Comparison of ENCODE assay signal across 8 cellular contexts in the genomic region with DNA sequence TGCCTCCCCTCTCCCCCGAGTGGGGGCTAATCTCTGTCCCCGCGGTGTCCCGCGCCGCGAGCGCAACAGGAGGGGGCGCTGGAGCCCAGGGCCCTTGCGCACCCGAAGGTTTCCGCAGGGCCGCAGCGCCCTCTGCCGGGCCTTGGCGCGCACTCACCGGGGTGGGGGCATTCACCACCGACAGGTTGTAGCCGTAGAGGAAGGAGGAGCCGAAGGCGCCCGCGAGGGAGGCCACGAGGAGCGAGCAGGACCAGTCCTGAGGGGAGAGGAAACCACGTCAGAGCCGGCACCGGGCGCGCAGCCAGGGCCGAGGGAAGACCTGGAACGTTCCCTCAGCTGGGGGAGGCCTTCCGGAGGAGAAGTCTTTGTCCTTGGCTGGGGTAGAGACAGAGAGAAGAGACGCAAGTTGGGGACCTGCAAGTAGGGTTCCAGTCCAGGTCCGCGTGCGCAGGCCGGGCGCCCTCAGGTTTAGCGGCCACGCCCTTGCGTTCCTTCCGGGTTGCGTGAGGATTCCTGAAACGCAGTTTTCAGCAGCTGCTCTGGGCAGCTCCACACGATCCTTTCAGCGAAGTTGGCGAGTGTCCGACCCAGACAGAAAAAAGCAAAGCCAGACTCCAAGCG. TPM values are rescaled to one million over a fixed set of nuclear protein-coding genes. Genes with fewer than 3 reads are reported as not detected.
DNase-seq lines count a peak whose midpoint lies in the region; ATAC-seq and TF ChIP-seq lines count a peak whose summit lies in the region.

No MANE protein-coding gene starts in this region.

- no peaks in the 10 kb centered on the region for H3K36me3 Mint-ChIP-seq in activated CD4-positive, alpha-beta T cell treated with anti-CD3 and anti-CD28 coated beads, Interleukin-2, amount 10 ng/mL, durations not matched to agents 24 days and 14 days (ENCODE audit: low read depth)

- H3K27me3 ChIP-seq in A673 (replicated peaks; ENCODE audit: insufficient read depth, low read depth, low read length, poor library complexity), result no peaks in the 10 kb centered on the region

- ATAC-seq in GM18858 (IDR thresholded peaks at IDR 0.05; ENCODE audit: unreplicated experiment) (peak; percentile 93), HG03095 (IDR thresholded peaks at IDR 0.05; ENCODE audit: unreplicated experiment) (peak; percentile 95), left colon (peak; percentile 95)

- peaks cover 17% of the 10 kb centered on the region for H3K4me1 Mint-ChIP-seq in activated CD4-positive, alpha-beta T cell treated with anti-CD3 and anti-CD28 coated beads, Interleukin-2, amount 10 ng/mL, durations not matched to agents 24 days and 14 days

- H3K27ac ChIP-seq in A673 (ENCODE audit: low read depth, low read length, poor library complexity, severe bottlenecking), result no peak overlapping the region
- peak overlapping the region; percentile 82 to 89 for H3K27ac ChIP-seq in coronary artery

- H3K4me1 ChIP-seq in A673 (ENCODE audit: insufficient read depth, low read length, poor library complexity, severe bottlenecking), result no peaks in the 10 kb centered on the region

- BruUV-seq in A673 (replicated peaks; lab: Mats Ljungman, UMichigan), result no TSS peak

- DNase-seq in A673 (ENCODE audit: low spot score), result peak; percentile 86
- peak; percentile 45 for DNase-seq in NCI-H2227 treated with DMSO at 0.1 percent for 48 hours (lab: John Stamatoyannopoulos, UW)
- DNase-seq in activated CD4-positive, alpha-beta T cell treated with anti-CD3 and anti-CD28 coated beads, Interleukin-2, amount 10 ng/mL, durations not matched to agents 24 days and 14 days, result peak; percentile 99
- peak; percentile 98 for DNase-seq in coronary artery (ENCODE audit: low spot score)
- peak; percentile 96 to 98 for DNase-seq in left colon
- peak; percentile 87 to 89 for DNase-seq in stimulated activated CD4-positive, alpha-beta T cell treated with anti-CD3 and anti-CD28 coated beads, Interleukin-1b, Interleukin-23, amount 100 ng/mL, for 4 hours (ENCODE audit: low read depth in 2 of 2)

- H3K4me3 Mint-ChIP-seq in activated CD4-positive, alpha-beta T cell treated with anti-CD3 and anti-CD28 coated beads, Interleukin-2, amount 10 ng/mL, durations not matched to agents 24 days and 14 days, result peak overlapping the region; percentile 88

- TF ChIP-seq CTCF in A673 (conservative IDR thresholded peaks at IDR 0.05; ENCODE audit: low read depth, low read length), result peak; percentile 96
- peak; percentile 95 for TF ChIP-seq CTCF in coronary artery (IDR thresholded peaks at IDR 0.05)

- POLR2A ChIA-PET in A673 (lab: Charles Lee; ENCODE audit: low non-redundant PET), result no interaction called here

- peak overlapping the region; percentile 96 for H3K27ac Mint-ChIP-seq in activated CD4-positive, alpha-beta T cell treated with anti-CD3 and anti-CD28 coated beads, Interleukin-2, amount 10 ng/mL, durations not matched to agents 24 days and 14 days

- no peaks in the 10 kb centered on the region for H3K27me3 Mint-ChIP-seq in activated CD4-positive, alpha-beta T cell treated with anti-CD3 and anti-CD28 coated beads, Interleukin-2, amount 10 ng/mL, durations not matched to agents 24 days and 14 days

- H3K36me3 ChIP-seq in A673 (ENCODE audit: insufficient read depth, low read length, poor library complexity, severe bottlenecking), result no peaks in the 10 kb centered on the region

- H3K4me3 ChIP-seq in A673 (ENCODE audit: low read depth, low read length, poor library complexity, severe bottlenecking) (peak overlapping the region; percentile 13), coronary artery (peak overlapping the region; percentile 67)

- intact Hi-C loops in A673 (cut with micrococcal nuclease; ENCODE audit: unreplicated experiment), result loop anchor here (5.0 kb wide), 1 partner anchor 317 kb away; no protein-coding TSS in a partner anchor
- intact Hi-C loops in activated CD4-positive, alpha-beta T cell treated with anti-CD3 and anti-CD28 coated beads, Interleukin-2, amount 10 ng/mL, durations not matched to agents 24 days and 14 days (cut with micrococcal nuclease), result loop anchor here (1.0 to 10.0 kb wide), 7 partner anchors 77 to 438 kb away; partner anchors contain the start of gene ZNF518B
- intact Hi-C loops in left colon (cut with DNase I, micrococcal nuclease), result loop anchor here (5.0 to 10.0 kb wide), 3 partner anchors 122 to 257 kb away; no protein-coding TSS in a partner anchor

- H3K9me3 ChIP-seq in A673 (ENCODE audit: low read depth, low read length, poor library complexity, severe bottlenecking), result no peaks in the 10 kb centered on the region

- H3K9me3 Mint-ChIP-seq in activated CD4-positive, alpha-beta T cell treated with anti-CD3 and anti-CD28 coated beads, Interleukin-2, amount 10 ng/mL, durations not matched to agents 24 days and 14 days, result no peaks in the 10 kb centered on the region

- CTCF ChIA-PET in A673 (lab: Charles Lee), result no interaction called here

RNA-seq across cellular contexts. Expression of gene SLC2A9, which starts 2.4 kb away (rescaled TPM):
- not detected in 2 replicates for total RNA-seq in A673 (2021)
- total RNA-seq in activated CD4-positive, alpha-beta T cell treated with anti-CD3 and anti-CD28 coated beads, Interleukin-2, amount 10 ng/mL, durations not matched to agents 24 days and 14 days, result 1.6 and 2.4 TPM in 2 replicates
- 1 to 10 TPM; 5.1 to 5.2 TPM for total RNA-seq in left colon

Comparison
In these comparisons a context has a peak if more than half of its experiments do, and no peak if none do; other contexts are left out.
1. DNase-seq: peak in every context shown above with its lines; median percentile 99 in activated CD4-positive, alpha-beta T cell treated with anti-CD3 and anti-CD28 coated beads, Interleukin-2, amount 10 ng/mL, durations not matched to agents 24 days and 14 days; 98 in coronary artery; 97 in left colon; 88 in stimulated activated CD4-positive, alpha-beta T cell treated with anti-CD3 and anti-CD28 coated beads, Interleukin-1b, Interleukin-23, amount 100 ng/mL, for 4 hours; 86 in A673; 45 in NCI-H2227 treated with DMSO at 0.1 percent for 48 hours.